ENCODE assay signal across 8 cellular contexts in genomic region chr3:71580636-71581215, GRCh38. TPM values are rescaled to one million over a fixed set of nuclear protein-coding genes. Genes with fewer than 3 reads are reported as not detected.
A peak's percentile ranks its signal among the peaks of the same experiment; 100 is the strongest.
DNase-seq lines count a peak whose midpoint lies in the region; ATAC-seq and TF ChIP-seq lines count a peak whose summit lies in the region.

No MANE protein-coding gene starts in this region.

- no peak for ATAC-seq in sciatic nerve

- H3K36me3 ChIP-seq in GM23248 (ENCODE audit: low read depth) (no peaks in the 10 kb centered on the region), SJCRH30 (no peaks in the 10 kb centered on the region)

- TF ChIP-seq CTCF in fibroblast of the aortic adventitia (IDR thresholded peaks at IDR 0.05; ENCODE audit: insufficient read depth, low read length): no peak

- in situ Hi-C loops in GM23248 (cut with MboI): loop anchor here (25.0 kb wide), 2 partner anchors 468 to 868 kb away; no protein-coding TSS in a partner anchor

- 81 to 86% methylated on average over 7 of the region's 7 CpGs for WGBS in GM23248 (ENCODE audit: low coverage in 1 of 2, low lambda C conversion rate in 2 of 2, missing lambda C conversion rate in 2 of 2), 2 experiments

- peaks cover 90% of the 10 kb centered on the region for H3K79me2 ChIP-seq in GM23248 (ENCODE audit: insufficient read depth)

- H3K4me1 ChIP-seq in GM23248 (ENCODE audit: insufficient read depth): peaks cover 42% of the 10 kb centered on the region
- H3K4me1 ChIP-seq in SJCRH30: no peaks in the 10 kb centered on the region

- no peaks in the 10 kb centered on the region for H3K27me3 ChIP-seq in GM23248 (replicated peaks; ENCODE audit: insufficient read depth)
- H3K27me3 ChIP-seq in SJCRH30: peaks cover 3% of the 10 kb centered on the region; the same call in 1 of the 2 replicates

- peak overlapping the region; percentile 86 for H2AFZ ChIP-seq in GM23248

- H3K4me2 ChIP-seq in GM23248 (ENCODE audit: unreplicated experiment): peak overlapping the region; percentile 98

- H3K27ac ChIP-seq in GM23248 (peak overlapping the region; percentile 81), SJCRH30 (no peak overlapping the region)

- H3K9me3 ChIP-seq in GM23248 (ENCODE audit: low read depth): no peaks in the 10 kb centered on the region
- no peaks in the 10 kb centered on the region for H3K9me3 ChIP-seq in SJCRH30 (replicated peaks)

- DNase-seq in GM23248 (peak; percentile 19), SJCRH30 (no peak), fibroblast of the aortic adventitia (ENCODE audit: low read depth) (peak; percentile 36), retina (peak; percentile 39), AG08395 (ENCODE audit: low spot score) (no peak), sciatic nerve (ENCODE audit: low spot score) (no peak), NCI-H1092 treated with DMSO at 0.1 percent for 48 hours (lab: John Stamatoyannopoulos, UW) (no peak)
- DNase-seq in activated CD4-positive, alpha-beta T cell treated with anti-CD3 and anti-CD28 coated beads, Interleukin-2, amount 50 U/mL, for 4 hours: no peak

- no peaks in the 10 kb centered on the region for H3K9me2 ChIP-seq in GM23248 (ENCODE audit: insufficient read depth)

- H3K9ac ChIP-seq in GM23248: peak overlapping the region; percentile 90

- H3K4me3 ChIP-seq in GM23248: peak overlapping the region; percentile 93
- peak overlapping the region; percentile 60 for H3K4me3 ChIP-seq in SJCRH30
- peak overlapping the region; percentile 76 for H3K4me3 ChIP-seq in fibroblast of the aortic adventitia (ENCODE audit: low read depth, low read length)

- H4K20me1 ChIP-seq in GM23248 (ENCODE audit: insufficient read depth): no peaks in the 10 kb centered on the region

- peaks cover 23% of the 10 kb centered on the region for H3F3A ChIP-seq in GM23248 (ENCODE audit: insufficient read depth)

- intact Hi-C loops in sciatic nerve (cut with DNase I): no loop called here

RNA-seq across cellular contexts. Expression of gene FOXP1, which starts 2.8 kb away (rescaled TPM):
- 37.4 and 52.5 TPM in 2 replicates for total RNA-seq in GM23248 (2014; rRNA removed; shearing (Covaris generic))
- polyA plus RNA-seq in GM23248 (2016; fragmentation: Nextera tagmentation; extraction: Ambion mirVana): 57.6 and 59.9 TPM in 2 replicates
- 21.6 and 24.8 TPM in 2 replicates for total RNA-seq in SJCRH30 (2014; rRNA removed; shearing (Covaris generic))
- 43.3 and 115 TPM in 2 replicates for total RNA-seq in fibroblast of the aortic adventitia (ENCODE audit: low replicate concordance)
- total RNA-seq in sciatic nerve: 137 TPM

Comparison
In these comparisons a context has a peak if more than half of its experiments do, and no peak if none do; other contexts are left out.
1. DNase-seq: peak in GM23248 (single experiment), fibroblast of the aortic adventitia (single experiment) and retina (single experiment); none in SJCRH30 (0 of 2), AG08395 (single experiment), sciatic nerve (single experiment), activated CD4-positive, alpha-beta T cell treated with anti-CD3 and anti-CD28 coated beads, Interleukin-2, amount 50 U/mL, for 4 hours (0 of 2) and NCI-H1092 treated with DMSO at 0.1 percent for 48 hours (single experiment).
2. Peak in every context shown above with its lines, with median percentiles within 50 percentile points of each other: H3K4me3 ChIP-seq.